Comparison of ENCODE assay signal across 16 cellular contexts in the genomic region with DNA sequence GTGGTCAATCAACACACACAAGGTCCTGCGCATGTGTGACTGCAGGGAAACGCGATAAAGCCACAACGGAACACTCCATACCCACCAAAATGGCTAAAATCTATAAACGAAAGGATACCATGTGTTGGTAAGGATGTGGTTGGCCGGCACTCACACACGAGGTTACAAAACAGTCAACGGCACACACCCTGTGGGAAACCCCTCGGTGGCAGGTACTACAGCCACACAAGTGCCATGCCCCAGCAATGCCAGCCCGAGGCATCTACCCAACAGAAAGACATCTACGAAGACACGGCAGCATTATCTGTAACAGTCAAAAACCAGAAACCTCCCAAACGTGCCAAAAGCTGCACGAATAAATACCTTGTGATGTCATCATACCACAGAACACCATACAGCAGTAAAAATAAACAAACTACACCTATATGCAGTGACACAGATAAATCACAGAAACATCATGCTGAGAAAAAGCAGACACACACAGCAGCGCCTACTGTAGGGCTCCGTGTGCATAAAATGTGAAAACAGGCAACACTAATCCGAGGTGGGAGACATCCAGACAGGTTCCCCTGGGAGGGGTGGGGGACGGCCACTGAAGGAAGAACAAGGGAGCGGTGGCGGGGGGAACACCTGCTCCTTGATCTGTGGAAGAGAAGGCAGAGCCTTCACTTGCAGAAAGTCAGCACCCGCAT. TPM values are rescaled to one million over a fixed set of nuclear protein-coding genes. Genes with fewer than 3 reads are reported as not detected.
A peak's percentile ranks its signal among the peaks of the same experiment; 100 is the strongest.
DNase-seq lines count a peak whose midpoint lies in the region; ATAC-seq and TF ChIP-seq lines count a peak whose summit lies in the region.
"Had no signal": no experiment of that assay in that cellular context is flagged by ENCODE, and none has a peak within 500 bp of the region (broad histone marks: within the 10 kb centered on the region; RNA-seq: fewer than 3 reads in every experiment).

No MANE protein-coding gene starts in this region.

- H3K27me3 Mint-ChIP-seq in activated CD4-positive, alpha-beta T cell treated with anti-CD3 and anti-CD28 coated beads, Interleukin-2, amount 10 ng/mL, durations not matched to agents 24 days and 14 days: no peaks in the 10 kb centered on the region
- H3K27me3 Mint-ChIP-seq in T-cell (no peaks in the 10 kb centered on the region), progenitor cell of endocrine pancreas (no peaks in the 10 kb centered on the region)
- H3K27me3 Mint-ChIP-seq in central memory CD8-positive, alpha-beta T cell: no peaks in the 10 kb centered on the region
- H3K27me3 Mint-ChIP-seq: dendritic cell treated with granulocyte-macrophage colony-stimulating factor and Interleukin-4, amounts not matched to agents 40 ng/mL and 50 ng/mL, for 4 days had no signal

- H3K4me3 Mint-ChIP-seq in activated CD4-positive, alpha-beta T cell treated with anti-CD3 and anti-CD28 coated beads, Interleukin-2, amount 10 ng/mL, durations not matched to agents 24 days and 14 days: no peak overlapping the region
- H3K4me3 Mint-ChIP-seq in T-cell (peak overlapping the region in 2 of 3 donors; percentile 21 to 23), progenitor cell of endocrine pancreas (ENCODE audit: low read depth) (no peak overlapping the region)
- peak overlapping the region; percentile 10 for H3K4me3 Mint-ChIP-seq in central memory CD8-positive, alpha-beta T cell
- H3K4me3 Mint-ChIP-seq: dendritic cell treated with granulocyte-macrophage colony-stimulating factor and Interleukin-4, amounts not matched to agents 40 ng/mL and 50 ng/mL, for 4 days had no signal

- ATAC-seq in T-cell (replicated peaks in 1 of 4) (peak in 3 of 4 experiments; percentile 36 to 91 (median 73)), GM18498 (IDR thresholded peaks at IDR 0.05; ENCODE audit: unreplicated experiment) (no peak)
- peak; percentile 96 for ATAC-seq in central memory CD8-positive, alpha-beta T cell (replicated peaks; ENCODE audit: extremely low read depth, poor library complexity, severe bottlenecking)
- ATAC-seq: A549, left lung had no signal

- POLR2A ChIA-PET in T-cell (lab: Charles Lee): no interaction called here

- no peaks in the 10 kb centered on the region for H3K9me3 Mint-ChIP-seq in activated CD4-positive, alpha-beta T cell treated with anti-CD3 and anti-CD28 coated beads, Interleukin-2, amount 10 ng/mL, durations not matched to agents 24 days and 14 days
- H3K9me3 Mint-ChIP-seq in T-cell (no peaks in the 10 kb centered on the region), progenitor cell of endocrine pancreas (ENCODE audit: low read depth) (no peaks in the 10 kb centered on the region)
- no peaks in the 10 kb centered on the region for H3K9me3 Mint-ChIP-seq in central memory CD8-positive, alpha-beta T cell
- H3K9me3 Mint-ChIP-seq: dendritic cell treated with granulocyte-macrophage colony-stimulating factor and Interleukin-4, amounts not matched to agents 40 ng/mL and 50 ng/mL, for 4 days had no signal

- no peak overlapping the region for H3K27ac Mint-ChIP-seq in activated CD4-positive, alpha-beta T cell treated with anti-CD3 and anti-CD28 coated beads, Interleukin-2, amount 10 ng/mL, durations not matched to agents 24 days and 14 days
- peak overlapping the region; percentile 23 to 49 for H3K27ac Mint-ChIP-seq in T-cell
- H3K27ac Mint-ChIP-seq in central memory CD8-positive, alpha-beta T cell (ENCODE audit: low read depth): peak overlapping the region; percentile 57
- no peak overlapping the region for H3K27ac Mint-ChIP-seq in progenitor cell of endocrine pancreas
- H3K27ac Mint-ChIP-seq: dendritic cell treated with granulocyte-macrophage colony-stimulating factor and Interleukin-4, amounts not matched to agents 40 ng/mL and 50 ng/mL, for 4 days had no signal

- CTCF ChIA-PET in T-cell (lab: Charles Lee): interaction anchor here in 1 of 2 donors (1.0 kb wide), 1 partner anchor 33 kb away, joined by 4 read pairs; no protein-coding TSS in a partner anchor

- DNase-seq in activated CD4-positive, alpha-beta T cell treated with anti-CD3 and anti-CD28 coated beads, Interleukin-2, amount 50 U/mL, for 1 hour: peak; percentile 30
- no peak for DNase-seq in activated CD4-positive, alpha-beta T cell treated with anti-CD3 and anti-CD28 coated beads, Interleukin-2, amount 10 ng/mL, durations not matched to agents 24 days and 14 days
- peak in 32 of 34 experiments; percentile 13 to 81 (median 56) for DNase-seq in T-cell
- peak in 1 of 2 donors; percentile 60 for DNase-seq in central memory CD8-positive, alpha-beta T cell (ENCODE audit: low spot score in 2 of 2)
- peak; percentile 19 to 22 for DNase-seq in stimulated activated CD8-positive, alpha-beta memory T cell treated with anti-CD3 and anti-CD28 coated beads, Interleukin-7, amount 100 ng/mL, for 4 hours (ENCODE audit: low read depth in 2 of 2)
- DNase-seq in NCI-H1436 treated with DMSO at 0.1 percent for 48 hours (lab: John Stamatoyannopoulos, UW): no peak
- no peak for DNase-seq in progenitor cell of endocrine pancreas (ENCODE audit: low spot score, unreplicated experiment)
- DNase-seq: activated CD4-positive, alpha-beta T cell treated with anti-CD3 and anti-CD28 coated beads for 48 hours; amygdala; hippocampal formation; left lung; NCI-H1092; NCI-H226 had no signal

- TF ChIP-seq CTCF in progenitor cell of endocrine pancreas (IDR thresholded peaks at IDR 0.05; ENCODE audit: unreplicated experiment): no peak

- intact Hi-C loops in activated CD4-positive, alpha-beta T cell treated with anti-CD3 and anti-CD28 coated beads, Interleukin-2, amount 10 ng/mL, durations not matched to agents 24 days and 14 days (cut with micrococcal nuclease): no loop called here

- H3K4me1 Mint-ChIP-seq in activated CD4-positive, alpha-beta T cell treated with anti-CD3 and anti-CD28 coated beads, Interleukin-2, amount 10 ng/mL, durations not matched to agents 24 days and 14 days: peaks cover 11% of the 10 kb centered on the region
- peaks cover 25 to 42% (median 34%) of the 10 kb centered on the region in 3 donors for H3K4me1 Mint-ChIP-seq in T-cell
- H3K4me1 Mint-ChIP-seq in central memory CD8-positive, alpha-beta T cell: peaks cover 38% of the 10 kb centered on the region
- H3K4me1 Mint-ChIP-seq in progenitor cell of endocrine pancreas (ENCODE audit: low read depth): peaks cover 17% of the 10 kb centered on the region

- H3K36me3 Mint-ChIP-seq in activated CD4-positive, alpha-beta T cell treated with anti-CD3 and anti-CD28 coated beads, Interleukin-2, amount 10 ng/mL, durations not matched to agents 24 days and 14 days (ENCODE audit: low read depth): peaks cover 5% of the 10 kb centered on the region
- no peaks in the 10 kb centered on the region for H3K36me3 Mint-ChIP-seq in T-cell
- peaks cover 5% of the 10 kb centered on the region for H3K36me3 Mint-ChIP-seq in central memory CD8-positive, alpha-beta T cell (ENCODE audit: insufficient read depth)
- H3K36me3 Mint-ChIP-seq in progenitor cell of endocrine pancreas (ENCODE audit: insufficient read depth): no peaks in the 10 kb centered on the region

RNA-seq across cellular contexts. Expression of a gene that starts 36.7 kb away (rescaled TPM):
- total RNA-seq in activated CD4-positive, alpha-beta T cell treated with anti-CD3 and anti-CD28 coated beads, Interleukin-2, amount 10 ng/mL, durations not matched to agents 24 days and 14 days: 44.7 and 45.9 TPM in 2 replicates
- 10 to 100 TPM; 44.8 to 80.2 (median 60.9) TPM for total RNA-seq in T-cell
- 38.4 and 46.2 TPM in 2 replicates for total RNA-seq in progenitor cell of endocrine pancreas

Comparison
In these comparisons a context has a peak if more than half of its experiments do, and no peak if none do; other contexts are left out.
1. DNase-seq: peak in activated CD4-positive, alpha-beta T cell treated with anti-CD3 and anti-CD28 coated beads, Interleukin-2, amount 50 U/mL, for 1 hour (single experiment), T-cell (32 of 34) and stimulated activated CD8-positive, alpha-beta memory T cell treated with anti-CD3 and anti-CD28 coated beads, Interleukin-7, amount 100 ng/mL, for 4 hours (2 of 2); none in activated CD4-positive, alpha-beta T cell treated with anti-CD3 and anti-CD28 coated beads, Interleukin-2, amount 10 ng/mL, durations not matched to agents 24 days and 14 days (single experiment), NCI-H1436 treated with DMSO at 0.1 percent for 48 hours (single experiment) and progenitor cell of endocrine pancreas (single experiment).
2. H3K27ac Mint-ChIP-seq: peak in T-cell (2 of 2) and central memory CD8-positive, alpha-beta T cell (single experiment); none in activated CD4-positive, alpha-beta T cell treated with anti-CD3 and anti-CD28 coated beads, Interleukin-2, amount 10 ng/mL, durations not matched to agents 24 days and 14 days (single experiment) and progenitor cell of endocrine pancreas (single experiment).
3. H3K4me3 Mint-ChIP-seq: peak in T-cell (2 of 3) and central memory CD8-positive, alpha-beta T cell (single experiment); none in activated CD4-positive, alpha-beta T cell treated with anti-CD3 and anti-CD28 coated beads, Interleukin-2, amount 10 ng/mL, durations not matched to agents 24 days and 14 days (single experiment) and progenitor cell of endocrine pancreas (single experiment).